ENCODE assay signal across 9 cellular contexts in the genomic region with DNA sequence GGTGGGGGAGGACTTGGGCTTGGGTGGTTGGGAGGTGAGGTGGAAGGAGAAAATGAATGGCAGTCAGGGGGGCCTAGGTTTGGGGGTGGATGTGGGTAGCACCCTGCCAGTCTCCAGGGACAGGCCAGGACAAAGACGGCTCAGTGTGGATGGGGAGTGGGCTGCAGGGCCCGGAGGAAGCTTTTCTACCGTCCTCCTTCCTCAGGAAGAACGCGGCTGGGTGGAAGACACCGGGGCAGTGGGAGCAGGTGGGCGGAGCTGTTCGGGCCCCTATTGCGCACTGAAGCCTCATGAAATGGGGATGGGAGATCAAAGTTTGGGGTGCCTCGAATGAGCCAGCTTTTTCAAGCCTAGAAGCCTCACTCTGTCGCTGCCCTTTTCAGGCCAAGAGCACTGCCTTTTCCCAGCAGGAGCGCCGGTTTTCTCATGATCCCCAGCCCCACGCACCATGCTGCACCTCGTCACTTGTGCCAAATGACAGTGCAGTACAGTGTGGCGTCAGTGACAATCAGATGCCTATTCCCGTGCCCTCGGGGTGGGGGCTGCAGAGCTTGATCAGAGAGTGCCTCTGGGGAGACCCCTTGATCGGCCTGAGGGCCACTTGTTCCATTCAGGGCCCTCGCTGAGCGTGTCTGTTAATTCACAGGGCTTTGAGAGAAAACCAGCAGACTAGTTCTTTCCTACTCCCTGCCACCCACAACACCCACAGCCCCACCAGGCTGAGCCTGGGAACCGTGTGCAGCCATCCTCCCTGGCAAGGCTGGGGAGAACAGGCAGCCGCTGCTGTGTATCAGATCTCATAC. TPM values are rescaled to one million over a fixed set of nuclear protein-coding genes. Genes with fewer than 3 reads are reported as not detected.
DNase-seq lines count a peak whose midpoint lies in the region; ATAC-seq, FAIRE-seq and TF ChIP-seq lines count a peak whose summit lies in the region.
"Had no signal": no experiment of that assay in that cellular context is flagged by ENCODE, and none has a peak within 500 bp of the region (broad histone marks: within the 10 kb centered on the region; RNA-seq: fewer than 3 reads in every experiment).

No MANE protein-coding gene starts in this region.

- H3K27me3 ChIP-seq in MG63, result no peaks in the 10 kb centered on the region
- no peaks in the 10 kb centered on the region for H3K27me3 ChIP-seq in GM12878 (replicated peaks in 1 of 2; ENCODE audit: control insufficient read depth in 2 of 2, insufficient read depth in 2 of 2, low read length in 1 of 2)
- H3K27me3 ChIP-seq in right lobe of liver, result no peaks in the 10 kb centered on the region

- POLR2A ChIA-PET in GM12878 (lab: Charles Lee), result interaction anchor here (0.6 to 7.3 kb wide), 13 partner anchors 10 to 1155 kb away, joined by 3 to 72 read pairs (median 5); partner anchors contain the start of genes DACT3, IRF2BP1 and PTGIR

- H3K4me1 ChIP-seq in GM12878 (ENCODE audit: control insufficient read depth, insufficient read depth, low read length), result peaks cover 12% of the 10 kb centered on the region
- peaks cover 0 to 45% (median 14%) of the 10 kb centered on the region in 4 donors for H3K4me1 ChIP-seq in right lobe of liver

- DNase-seq in Ammon's horn (ENCODE audit: low spot score), result peak; percentile 68
- no peak for DNase-seq in MG63
- no peak for DNase-seq in GM12878 (ENCODE audit: low read depth, low spot score)
- peak; percentile 32 to 61 (median 54) for DNase-seq in right lobe of liver
- DNase-seq in stimulated activated CD8-positive, alpha-beta memory T cell treated with anti-CD3 and anti-CD28 coated beads, Interleukin-12 subunit alpha, Interleukin-12 subunit beta, amount 100 ng/mL, for 24 hours (ENCODE audit: extremely low read depth), result peak; percentile 48
- DNase-seq in DMS153 treated with DMSO at 0.1 percent for 48 hours (lab: John Stamatoyannopoulos, UW; ENCODE audit: unreplicated experiment), result no peak

- SMC1A ChIA-PET in GM12878 (lab: Charles Lee; ENCODE audit: uncharacterized antibody, unreplicated experiment), result interaction anchor here (1.0 to 4.7 kb wide), 6 partner anchors 13 to 142 kb away, joined by 3 to 83 read pairs (median 5); partner anchors contain the start of gene DACT3

- no peak for TF ChIP-seq RAD21 in GM12878 (IDR thresholded peaks at IDR 0.05; ENCODE audit: insufficient read depth, low read depth, low read length)

- H3K4me3 ChIP-seq in MG63 (peak overlapping the region; percentile 97), GM12878 (peak overlapping the region; percentile 99), right lobe of liver (peak overlapping the region; percentile 99 to 100 (median 100))

- no peak for TF ChIP-seq EP300 in GM12878 (IDR thresholded peaks at IDR 0.05; ENCODE audit: borderline replicate concordance in 1 of 2, control insufficient read depth in 1 of 2, low read depth in 2 of 2, low read length in 2 of 2)

- peak overlapping the region; percentile 93 for H3K4me2 ChIP-seq in GM12878 (ENCODE audit: control insufficient read depth, insufficient read depth)

- no peak for FAIRE-seq in GM12878 (lab: Jason Lieb, UNC)
- FAIRE-seq: islet of Langerhans had no signal

- in situ Hi-C loops in GM12878 (cut with MboI), result no loop called here

- peaks cover 9% of the 10 kb centered on the region for H4K20me1 ChIP-seq in GM12878 (ENCODE audit: control insufficient read depth, insufficient read depth)

- no peak for TF ChIP-seq CTCF in GM12878 (IDR thresholded peaks at IDR 0.05 in 2 of 3, conservative IDR thresholded peaks at IDR 0.05 in 1 of 3; ENCODE audit: control insufficient read depth in 2 of 3, extremely low read depth in 1 of 3, insufficient read depth in 1 of 3, low read depth in 3 of 3, low read length in 3 of 3)
- no peak for TF ChIP-seq CTCF in right lobe of liver (IDR thresholded peaks at IDR 0.05)

- WGBS in GM12878 (ENCODE audit: insufficient coverage, insufficient replicate concordance, low lambda C conversion rate, missing lambda C conversion rate), result 1% methylated on average over 23 of the region's 23 CpGs
- WGBS in right lobe of liver (ENCODE audit: insufficient coverage, low coverage, low lambda C conversion rate, missing lambda C conversion rate), result 37% methylated on average over 3 of the region's 23 CpGs

- H3K27ac ChIP-seq in GM12878 (ENCODE audit: control insufficient read depth, insufficient read depth), result peak overlapping the region; percentile 92
- H3K27ac ChIP-seq in right lobe of liver, result peak overlapping the region; percentile 81 to 100 (median 92)

- no peak overlapping the region for H2AFZ ChIP-seq in GM12878 (ENCODE audit: control insufficient read depth, low read depth, low read length)

- peak; percentile 24 for ATAC-seq in GM12878
- ATAC-seq in right lobe of liver, result peak in 3 of 4 donors; percentile 0
- ATAC-seq in HG02763 (IDR thresholded peaks at IDR 0.05; ENCODE audit: unreplicated experiment), result no peak
- ATAC-seq in HG03571 (IDR thresholded peaks at IDR 0.05; ENCODE audit: unreplicated experiment), result no peak

- BruUV-seq in GM12878 (replicated peaks; lab: Mats Ljungman, UMichigan), result TSS peak; percentile 60

- intact Hi-C loops in GM12878 (cut with micrococcal nuclease; ENCODE audit: unreplicated experiment), result no loop called here
- intact Hi-C loops in right lobe of liver (cut with DNase I), result no loop called here

- peaks cover 49% of the 10 kb centered on the region for H3K79me2 ChIP-seq in GM12878 (ENCODE audit: control insufficient read depth, insufficient read depth, low read length)

- H3K9me3 ChIP-seq in MG63 (peaks cover 2% of the 10 kb centered on the region), GM12878 (replicated peaks; ENCODE audit: control insufficient read depth, insufficient read depth, low read length) (peaks cover 7% of the 10 kb centered on the region; the same call in 2 of the 3 replicates), right lobe of liver (no peaks in the 10 kb centered on the region)

- TF ChIP-seq POLR2A in GM12878 (IDR thresholded peaks at IDR 0.05; ENCODE audit: low read depth, low read length) (peak; percentile 36; the same call in 1 of the 2 replicates), right lobe of liver (IDR thresholded peaks at IDR 0.05) (no peak)

- peaks cover 47% of the 10 kb centered on the region for H3K36me3 ChIP-seq in MG63
- H3K36me3 ChIP-seq in GM12878 (ENCODE audit: control insufficient read depth in 2 of 2, insufficient read depth in 2 of 2, low read length in 1 of 2), result peaks cover 20 to 21% of the 10 kb centered on the region in 2 experiments
- peaks cover 0 to 12% (median 3%) of the 10 kb centered on the region in 4 donors for H3K36me3 ChIP-seq in right lobe of liver

- RAD21 ChIA-PET in GM12878 (lab: Charles Lee; ENCODE audit: unreplicated experiment), result interaction anchor here (0.7 to 4.7 kb wide), 7 partner anchors 10 to 636 kb away, joined by 3 to 48 read pairs (median 6); partner anchors contain the start of gene DACT3

- peak overlapping the region; percentile 99 for H3K9ac ChIP-seq in GM12878 (ENCODE audit: control insufficient read depth, insufficient read depth, low read length)

- CTCF ChIA-PET in GM12878 (lab: Yijun Ruan, JAX), result interaction anchor here (0.8 to 5.6 kb wide), 6 partner anchors 12 to 65 kb away, joined by 3 to 73 read pairs (median 19); partner anchors contain the start of gene DACT3

RNA-seq across cellular contexts. Expression of gene CALM3, which starts 1.5 kb away (rescaled TPM):
- 90.4 and 116 TPM in 2 replicates for total RNA-seq in MG63 (2014; rRNA removed; shearing (Covaris generic); ENCODE audit: low replicate concordance)
- 54.7 and 60.8 TPM in 2 replicates for total RNA-seq in GM12878 (2013; cell fraction: nucleolus; rRNA removed)
- total RNA-seq in GM12878 (2014; rRNA removed) (177 and 178 TPM in 2 replicates), GM12878 (2014; rRNA removed; fragmentation: Illumina TruSeq; extraction: Trizol) (197 and 205 TPM in 2 replicates), GM12878 (2021) (371 and 375 TPM in 2 replicates), right lobe of liver (100 to 1,000 TPM in 1 of 6 experiments, 10 to 100 TPM in 5; 83.8 to 119 (median 92.2) TPM)
- polyA plus RNA-seq in GM12878 (2011; ENCODE audit: low read depth), result 291 TPM
- polyA plus RNA-seq in GM12878 (2011; rRNA removed) (733 and 849 TPM in 2 replicates), GM12878 (2014; fragmentation: Illumina TruSeq; extraction: Trizol) (338 and 393 TPM in 2 replicates), GM12878 (2014; fragmentation: Nextera tagmentation; extraction: Ambion mirVana) (100 to 1,000 TPM; 164 to 202 TPM), GM12878 (2014; rRNA removed) (346 and 407 TPM in 2 replicates), GM12878 (2016; fragmentation: Nextera tagmentation; extraction: Ambion mirVana) (100 to 1,000 TPM; 349 to 375 TPM)
- polyA plus RNA-seq in GM12878 (2011; cell fraction: cytosol; rRNA removed), result 498 and 585 TPM in 2 replicates
- 422 and 445 TPM in 2 replicates for polyA plus RNA-seq in GM12878 (2011; cell fraction: nucleus; rRNA removed)
- 373 and 454 TPM in 2 replicates for polyA plus RNA-seq in GM12878 (2012)
- polyA minus RNA-seq in GM12878 (2011; rRNA and poly(A)+ RNA removed), result 226 and 423 TPM in 2 replicates
- 89.3 and 102 TPM in 2 replicates for polyA minus RNA-seq in GM12878 (2011; cell fraction: cytosol; rRNA and poly(A)+ RNA removed)
- 49.6 and 52.8 TPM in 2 replicates for polyA minus RNA-seq in GM12878 (2011; cell fraction: nucleus; rRNA and poly(A)+ RNA removed)

RNA-seq across cellular contexts. Expression of gene PTGIR, which starts 22.3 kb away (rescaled TPM):
- total RNA-seq in MG63 (2014; rRNA removed; shearing (Covaris generic); ENCODE audit: low replicate concordance), result not detected in 2 replicates
- total RNA-seq in GM12878 (2013; cell fraction: nucleolus; rRNA removed), result 66.6 and 83.6 TPM in 2 replicates
- total RNA-seq in GM12878 (2014; rRNA removed) (16.3 and 16.7 TPM in 2 replicates), GM12878 (2014; rRNA removed; fragmentation: Illumina TruSeq; extraction: Trizol) (5.4 and 6.5 TPM in 2 replicates), GM12878 (2021) (14.7 and 17.9 TPM in 2 replicates), right lobe of liver (1 to 10 TPM; 2.4 to 4.1 (median 3.0) TPM)
- polyA plus RNA-seq in GM12878 (2011; ENCODE audit: low read depth), result 3.2 TPM
- polyA plus RNA-seq in GM12878 (2011; rRNA removed) (9.9 and 15.2 TPM in 2 replicates), GM12878 (2014; fragmentation: Illumina TruSeq; extraction: Trizol) (3.9 and 6.7 TPM in 2 replicates), GM12878 (2014; fragmentation: Nextera tagmentation; extraction: Ambion mirVana) (1 to 10 TPM in 1 of 2 experiments, under 1 TPM in 1; 0.34 to 1.5 TPM), GM12878 (2014; rRNA removed) (25.8 and 29.1 TPM in 2 replicates), GM12878 (2016; fragmentation: Nextera tagmentation; extraction: Ambion mirVana) (10 to 100 TPM in 1 of 2 experiments, 1 to 10 TPM in 1; 9.7 to 10.1 TPM)
- polyA plus RNA-seq in GM12878 (2011; cell fraction: cytosol; rRNA removed), result 19.4 and 32.9 TPM in 2 replicates
- 48.5 and 57.6 TPM in 2 replicates for polyA plus RNA-seq in GM12878 (2011; cell fraction: nucleus; rRNA removed)
- 7.5 and 9.5 TPM in 2 replicates for polyA plus RNA-seq in GM12878 (2012)
- polyA minus RNA-seq in GM12878 (2011; rRNA and poly(A)+ RNA removed), result 7.6 and 15.0 TPM in 2 replicates
- 3.5 and 5.6 TPM in 2 replicates for polyA minus RNA-seq in GM12878 (2011; cell fraction: cytosol; rRNA and poly(A)+ RNA removed)
- 6.2 and 14.4 TPM in 2 replicates for polyA minus RNA-seq in GM12878 (2011; cell fraction: nucleus; rRNA and poly(A)+ RNA removed)

RNA-seq across cellular contexts. Expression of gene GNG8, which starts 33.4 kb away (rescaled TPM):
- not detected in 2 replicates for total RNA-seq in MG63 (2014; rRNA removed; shearing (Covaris generic); ENCODE audit: low replicate concordance)
- total RNA-seq in GM12878 (2013; cell fraction: nucleolus; rRNA removed), result not detected in 2 replicates
- total RNA-seq in GM12878 (2014; rRNA removed) (not detected in 2 replicates), GM12878 (2014; rRNA removed; fragmentation: Illumina TruSeq; extraction: Trizol) (not detected in 2 replicates), GM12878 (2021) (not detected in 2 replicates), right lobe of liver (not detected)
- not detected for polyA plus RNA-seq in GM12878 (2011; ENCODE audit: low read depth)
- polyA plus RNA-seq in GM12878 (2011; rRNA removed) (1.2 TPM in 1 of 2 replicates, not detected in the other), GM12878 (2014; fragmentation: Illumina TruSeq; extraction: Trizol) (not detected in 2 replicates), GM12878 (2014; fragmentation: Nextera tagmentation; extraction: Ambion mirVana) (1 to 10 TPM; 4.1 to 6.6 TPM), GM12878 (2014; rRNA removed) (not detected in 2 replicates), GM12878 (2016; fragmentation: Nextera tagmentation; extraction: Ambion mirVana) (1 to 10 TPM in 1 of 2 experiments, not detected in 1; 1.3 TPM)
- polyA plus RNA-seq in GM12878 (2011; cell fraction: cytosol; rRNA removed), result not detected in 2 replicates
- not detected in 2 replicates for polyA plus RNA-seq in GM12878 (2011; cell fraction: nucleus; rRNA removed)
- polyA plus RNA-seq in GM12878 (2012), result 10.6 TPM in 1 of 2 replicates, not detected in the other
- polyA minus RNA-seq in GM12878 (2011; rRNA and poly(A)+ RNA removed), result not detected in 2 replicates
- polyA minus RNA-seq in GM12878 (2011; cell fraction: cytosol; rRNA and poly(A)+ RNA removed), result not detected in 2 replicates
- polyA minus RNA-seq in GM12878 (2011; cell fraction: nucleus; rRNA and poly(A)+ RNA removed), result not detected in 2 replicates

RNA-seq across cellular contexts. Expression of gene DACT3, which starts 58.4 kb away (rescaled TPM):
- total RNA-seq in MG63 (2014; rRNA removed; shearing (Covaris generic); ENCODE audit: low replicate concordance), result 1.5 and 1.7 TPM in 2 replicates
- 5.6 and 5.9 TPM in 2 replicates for total RNA-seq in GM12878 (2013; cell fraction: nucleolus; rRNA removed)
- 0.27 and 0.62 TPM in 2 replicates for total RNA-seq in GM12878 (2014; rRNA removed)
- total RNA-seq in GM12878 (2014; rRNA removed; fragmentation: Illumina TruSeq; extraction: Trizol), result 0.23 and 0.27 TPM in 2 replicates
- total RNA-seq in GM12878 (2021), result 0.64 and 0.74 TPM in 2 replicates
- polyA plus RNA-seq in GM12878 (2011; ENCODE audit: low read depth), result 0.80 TPM
- polyA plus RNA-seq in GM12878 (2011; rRNA removed), result 2.4 and 2.5 TPM in 2 replicates
- polyA plus RNA-seq in GM12878 (2011; cell fraction: cytosol; rRNA removed), result 1.9 and 2.3 TPM in 2 replicates
- polyA plus RNA-seq in GM12878 (2011; cell fraction: nucleus; rRNA removed), result 2.0 and 2.3 TPM in 2 replicates
- polyA plus RNA-seq in GM12878 (2012), result 1.5 and 1.7 TPM in 2 replicates
- 0.35 and 0.76 TPM in 2 replicates for polyA plus RNA-seq in GM12878 (2014; fragmentation: Illumina TruSeq; extraction: Trizol)
- polyA plus RNA-seq in GM12878 (2014; fragmentation: Nextera tagmentation; extraction: Ambion mirVana), result under 1 TPM; 0.11 to 0.16 TPM
- polyA plus RNA-seq in GM12878 (2014; rRNA removed), result 0.46 and 0.47 TPM in 2 replicates
- polyA plus RNA-seq in GM12878 (2016; fragmentation: Nextera tagmentation; extraction: Ambion mirVana), result under 1 TPM in 1 of 2 experiments, not detected in 1; 0.05 TPM
- 0.95 and 2.6 TPM in 2 replicates for polyA minus RNA-seq in GM12878 (2011; rRNA and poly(A)+ RNA removed)
- 1.1 and 1.6 TPM in 2 replicates for polyA minus RNA-seq in GM12878 (2011; cell fraction: cytosol; rRNA and poly(A)+ RNA removed)
- polyA minus RNA-seq in GM12878 (2011; cell fraction: nucleus; rRNA and poly(A)+ RNA removed), result 0.48 and 0.67 TPM in 2 replicates
- total RNA-seq in right lobe of liver, result 1 to 10 TPM in 3 of 6 experiments, under 1 TPM in 3; 0.46 to 1.6 (median 0.93) TPM

Comparison
In these comparisons a context has a peak if more than half of its experiments do, and no peak if none do; other contexts are left out.
1. DNase-seq: peak in Ammon's horn (single experiment), right lobe of liver (3 of 3) and stimulated activated CD8-positive, alpha-beta memory T cell treated with anti-CD3 and anti-CD28 coated beads, Interleukin-12 subunit alpha, Interleukin-12 subunit beta, amount 100 ng/mL, for 24 hours (single experiment); none in MG63 (single experiment), GM12878 (single experiment) and DMS153 treated with DMSO at 0.1 percent for 48 hours (single experiment).
2. ATAC-seq: peak in GM12878 (single experiment) and right lobe of liver (3 of 4); none in HG02763 (single experiment) and HG03571 (single experiment).
3. Peak in every context shown above with its lines, with median percentiles within 50 percentile points of each other: H3K4me3 ChIP-seq.